Comparison of ENCODE assay signal across 1 cellular context in the genomic region with DNA sequence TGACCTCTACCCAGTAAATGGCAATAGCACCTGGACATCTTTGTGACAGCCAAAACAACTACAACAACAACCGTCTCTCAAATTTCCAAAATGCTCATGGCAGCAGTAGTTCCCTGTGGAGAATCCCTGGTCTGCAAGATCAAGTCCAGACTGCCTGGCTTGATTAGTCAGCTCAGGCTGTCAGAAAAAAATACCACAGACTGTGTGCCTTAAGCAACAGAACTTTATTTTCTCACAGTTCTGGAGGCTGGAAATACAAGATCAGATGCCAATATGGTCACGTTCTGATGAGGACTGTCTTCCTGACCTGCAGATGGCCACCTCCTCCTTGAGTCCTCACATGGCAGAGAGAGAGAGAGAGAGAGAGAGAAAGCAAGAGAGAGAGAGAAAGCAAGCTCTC.
TF ChIP-seq lines count a peak whose summit lies in the region.

No MANE protein-coding gene starts in this region.

TF ChIP-seq in IMR-90, 13 proteins besides CTCF, POLR2A, EP300 and RAD21:
- TF ChIP-seq NFE2L2 (IDR thresholded peaks at IDR 0.05; ENCODE audit: low read depth, low read length), result no peak
- TF ChIP-seq ELK1 (IDR thresholded peaks at IDR 0.05; ENCODE audit: borderline replicate concordance, low read depth, low read length), result no peak
- no peak for TF ChIP-seq BHLHE40 (IDR thresholded peaks at IDR 0.05; ENCODE audit: low read depth, low read length)
- no peak for TF ChIP-seq MAZ (IDR thresholded peaks at IDR 0.05; ENCODE audit: borderline replicate concordance, low read depth, low read length)
- no peak for TF ChIP-seq USF2 (IDR thresholded peaks at IDR 0.05; ENCODE audit: low read depth, low read length)
